Comparison of ENCODE assay signal across 3 cellular contexts in the genomic region with DNA sequence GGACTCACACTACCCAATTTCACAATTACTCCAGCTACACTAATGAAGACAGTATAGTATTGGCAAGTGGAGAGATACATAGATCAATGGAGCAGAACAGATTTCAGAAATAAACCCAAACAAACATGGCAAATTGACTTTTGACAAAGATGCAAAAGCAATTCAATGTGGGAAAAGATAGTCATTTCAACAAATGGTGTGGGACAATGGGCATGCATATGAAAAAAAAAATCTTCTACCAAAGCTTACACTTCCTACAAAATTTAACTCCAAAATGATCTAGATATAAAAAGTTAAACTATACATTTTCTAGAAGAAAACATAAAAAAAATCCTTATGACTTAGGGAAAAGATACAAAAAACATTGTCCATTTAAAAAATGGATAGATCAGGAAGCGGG.
TF ChIP-seq lines count a peak whose summit lies in the region.

No MANE protein-coding gene starts in this region.

TF ChIP-seq in A549, 52 proteins besides CTCF, POLR2A, EP300 and RAD21:
- no peak for TF ChIP-seq BHLHE40 (IDR thresholded peaks at IDR 0.05; ENCODE audit: low read depth, low read length)
- TF ChIP-seq, protein P1, sequence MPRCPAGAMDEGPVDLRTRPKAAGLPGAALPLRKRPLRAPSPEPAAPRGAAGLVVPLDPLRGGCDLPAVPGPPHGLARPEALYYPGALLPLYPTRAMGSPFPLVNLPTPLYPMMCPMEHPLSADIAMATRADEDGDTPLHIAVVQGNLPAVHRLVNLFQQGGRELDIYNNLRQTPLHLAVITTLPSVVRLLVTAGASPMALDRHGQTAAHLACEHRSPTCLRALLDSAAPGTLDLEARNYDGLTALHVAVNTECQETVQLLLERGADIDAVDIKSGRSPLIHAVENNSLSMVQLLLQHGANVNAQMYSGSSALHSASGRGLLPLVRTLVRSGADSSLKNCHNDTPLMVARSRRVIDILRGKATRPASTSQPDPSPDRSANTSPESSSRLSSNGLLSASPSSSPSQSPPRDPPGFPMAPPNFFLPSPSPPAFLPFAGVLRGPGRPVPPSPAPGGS (IDR thresholded peaks at IDR 0.05): no peak
- TF ChIP-seq TFCP2L1 (CRISPR knock-in tag; IDR thresholded peaks at IDR 0.05): no peak
- TF ChIP-seq, protein P2, sequence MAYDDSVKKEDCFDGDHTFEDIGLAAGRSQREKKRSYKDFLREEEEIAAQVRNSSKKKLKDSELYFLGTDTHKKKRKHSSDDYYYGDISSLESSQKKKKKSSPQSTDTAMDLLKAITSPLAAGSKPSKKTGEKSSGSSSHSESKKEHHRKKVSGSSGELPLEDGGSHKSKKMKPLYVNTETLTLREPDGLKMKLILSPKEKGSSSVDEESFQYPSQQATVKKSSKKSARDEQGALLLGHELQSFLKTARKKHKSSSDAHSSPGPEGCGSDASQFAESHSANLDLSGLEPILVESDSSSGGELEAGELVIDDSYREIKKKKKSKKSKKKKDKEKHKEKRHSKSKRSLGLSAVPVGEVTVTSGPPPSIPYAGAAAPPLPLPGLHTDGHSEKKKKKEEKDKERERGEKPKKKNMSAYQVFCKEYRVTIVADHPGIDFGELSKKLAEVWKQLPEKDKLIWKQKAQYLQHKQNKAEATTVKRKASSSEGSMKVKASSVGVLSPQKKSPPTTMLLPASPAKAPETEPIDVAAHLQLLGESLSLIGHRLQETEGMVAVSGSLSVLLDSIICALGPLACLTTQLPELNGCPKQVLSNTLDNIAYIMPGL (CRISPR knock-in tag; IDR thresholded peaks at IDR 0.05; ENCODE audit: borderline replicate concordance): no peak
- TF ChIP-seq FOXS1 (CRISPR knock-in tag; IDR thresholded peaks at IDR 0.05): no peak
- TF ChIP-seq EHMT2 (IDR thresholded peaks at IDR 0.05; ENCODE audit: low read depth): no peak
- TF ChIP-seq FOSB (CRISPR knock-in tag; IDR thresholded peaks at IDR 0.05): no peak
- TF ChIP-seq RARB (CRISPR knock-in tag; IDR thresholded peaks at IDR 0.05): no peak
- TF ChIP-seq, protein P3, sequence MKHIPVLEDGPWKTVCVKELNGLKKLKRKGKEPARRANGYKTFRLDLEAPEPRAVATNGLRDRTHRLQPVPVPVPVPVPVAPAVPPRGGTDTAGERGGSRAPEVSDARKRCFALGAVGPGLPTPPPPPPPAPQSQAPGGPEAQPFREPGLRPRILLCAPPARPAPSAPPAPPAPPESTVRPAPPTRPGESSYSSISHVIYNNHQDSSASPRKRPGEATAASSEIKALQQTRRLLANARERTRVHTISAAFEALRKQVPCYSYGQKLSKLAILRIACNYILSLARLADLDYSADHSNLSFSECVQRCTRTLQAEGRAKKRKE (CRISPR knock-in tag; IDR thresholded peaks at IDR 0.05; ENCODE audit: low read depth): no peak
- no peak for TF ChIP-seq ZNF302 (CRISPR knock-in tag; IDR thresholded peaks at IDR 0.05)
- TF ChIP-seq MYC (IDR thresholded peaks at IDR 0.05; ENCODE audit: borderline replicate concordance, low read length): no peak
- TF ChIP-seq HOXB13 (CRISPR knock-in tag; IDR thresholded peaks at IDR 0.05; ENCODE audit: low read depth): no peak
- TF ChIP-seq NR3C1 (IDR thresholded peaks at IDR 0.05): no peak
- no peak for TF ChIP-seq HEYL (CRISPR knock-in tag; IDR thresholded peaks at IDR 0.05)
- no peak for TF ChIP-seq HDAC2 (IDR thresholded peaks at IDR 0.05)
- TF ChIP-seq CEBPB (IDR thresholded peaks at IDR 0.05): no peak
TF ChIP-seq in A549: peak in this region for 0.

TF ChIP-seq in HEK293, 187 proteins besides CTCF, POLR2A, EP300 and RAD21:
- TF ChIP-seq SETDB1 (IDR thresholded peaks at IDR 0.05; ENCODE audit: insufficient read length, low read length): peak; percentile 80
- no peak for TF ChIP-seq HOXC10 (CRISPR knock-in tag; IDR thresholded peaks at IDR 0.05)
- TF ChIP-seq ZNF274 (IDR thresholded peaks at IDR 0.05; ENCODE audit: low read length): no peak
- TF ChIP-seq ZNF274 (tag by site-specific recombination; IDR thresholded peaks at IDR 0.05; ENCODE audit: borderline replicate concordance): 0 out of 2 replicates have a peak, but pooled peaks have one; percentile 25

TF ChIP-seq in K562, 482 proteins besides CTCF, POLR2A, EP300 and RAD21:
- no peak for TF ChIP-seq CBX1 (IDR thresholded peaks at IDR 0.05; ENCODE audit: low read depth)
- peak; percentile 82 for TF ChIP-seq ZNF75A (CRISPR knock-in tag; IDR thresholded peaks at IDR 0.05)
TF ChIP-seq in K562: peak in this region for 1.
